Comparison of ENCODE assay signal across 8 cellular contexts in the genomic region with DNA sequence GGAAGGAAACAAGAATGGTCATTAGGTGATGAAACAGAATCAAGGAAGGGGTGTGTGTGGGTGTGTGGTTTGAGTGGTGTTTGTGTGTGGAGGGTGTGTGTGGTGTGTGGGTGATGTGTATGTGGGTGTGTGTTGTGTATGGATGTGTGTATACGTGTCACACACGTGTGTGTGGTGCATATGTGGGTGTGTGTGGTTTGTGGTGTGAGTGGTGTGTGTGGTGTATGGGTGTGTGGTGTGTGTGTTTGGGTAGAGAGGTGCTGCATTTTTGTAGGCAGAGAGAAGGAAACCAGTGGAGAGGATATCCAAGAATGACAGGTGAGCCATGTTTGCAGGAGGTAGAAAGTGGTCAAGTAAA. TPM values are rescaled to one million over a fixed set of nuclear protein-coding genes. Genes with fewer than 3 reads are reported as not detected.
DNase-seq lines count a peak whose midpoint lies in the region; ATAC-seq and TF ChIP-seq lines count a peak whose summit lies in the region.

No MANE protein-coding gene starts in this region.

- H3K27me3 Mint-ChIP-seq in activated T-cell treated with anti-CD3 and anti-CD28 coated beads, Interleukin-2, amount 50 U/mL, for 4 hours (ENCODE audit: low read depth) = no peaks in the 10 kb centered on the region
- no peaks in the 10 kb centered on the region for H3K27me3 Mint-ChIP-seq in mesothelial cell of epicardium (ENCODE audit: low read depth)

- H3K27ac Mint-ChIP-seq in mesothelial cell of epicardium = peak overlapping the region; percentile 97

- TF ChIP-seq CTCF in mesothelial cell of epicardium (IDR thresholded peaks at IDR 0.05; ENCODE audit: unreplicated experiment) = no peak

- ATAC-seq in activated T-cell treated with anti-CD3 and anti-CD28 coated beads, Interleukin-2, amount 50 U/mL, for 4 hours = no peak
- ATAC-seq in HG03432 (IDR thresholded peaks at IDR 0.05; ENCODE audit: unreplicated experiment) (no peak), HG03571 (IDR thresholded peaks at IDR 0.05; ENCODE audit: unreplicated experiment) (no peak)

- H3K36me3 Mint-ChIP-seq in activated T-cell treated with anti-CD3 and anti-CD28 coated beads, Interleukin-2, amount 50 U/mL, for 4 hours (ENCODE audit: insufficient read depth) = peaks cover 4% of the 10 kb centered on the region
- peaks cover 3% of the 10 kb centered on the region for H3K36me3 Mint-ChIP-seq in mesothelial cell of epicardium

- peak; percentile 24 for DNase-seq in stimulated activated naive CD4-positive, alpha-beta T cell treated with Interleukin-2 at 50 U/mL for 16 hours (lab: John Stamatoyannopoulos, UW)
- DNase-seq in stimulated activated naive CD4-positive, alpha-beta T cell (lab: John Stamatoyannopoulos, UW) = no peak
- peak; percentile 13 for DNase-seq in activated T-cell treated with anti-CD3 and anti-CD28 coated beads, Interleukin-2, amount 50 U/mL, for 4 hours
- DNase-seq in mesothelial cell of epicardium (ENCODE audit: low spot score in 2 of 2, unreplicated experiment in 2 of 2) (no peak), dedifferentiated amniotic fluid mesenchymal stem cell (ENCODE audit: extremely low spot score) (no peak), DMS153 (lab: John Stamatoyannopoulos, UW) (no peak)

- peak overlapping the region; percentile 97 for H3K4me3 Mint-ChIP-seq in activated T-cell treated with anti-CD3 and anti-CD28 coated beads, Interleukin-2, amount 50 U/mL, for 4 hours
- H3K4me3 Mint-ChIP-seq in mesothelial cell of epicardium = peak overlapping the region; percentile 90

- no peaks in the 10 kb centered on the region for H3K9me3 Mint-ChIP-seq in activated T-cell treated with anti-CD3 and anti-CD28 coated beads, Interleukin-2, amount 50 U/mL, for 4 hours
- no peaks in the 10 kb centered on the region for H3K9me3 Mint-ChIP-seq in mesothelial cell of epicardium

- H3K4me1 Mint-ChIP-seq in activated T-cell treated with anti-CD3 and anti-CD28 coated beads, Interleukin-2, amount 50 U/mL, for 4 hours (ENCODE audit: low read depth) = peaks cover 37% of the 10 kb centered on the region
- peaks cover 22% of the 10 kb centered on the region for H3K4me1 Mint-ChIP-seq in mesothelial cell of epicardium

RNA-seq across cellular contexts. Expression of a gene that starts 1.1 kb away (rescaled TPM):
- 10 to 100 TPM; 13.1 to 14.7 (median 14.6) TPM for total RNA-seq in activated T-cell treated with anti-CD3 and anti-CD28 coated beads, Interleukin-2, amount 50 U/mL, for 4 hours
- total RNA-seq in mesothelial cell of epicardium = 32.7 to 36.5 TPM (median 34.6 TPM) in 3 replicates

RNA-seq across cellular contexts. Expression of a gene that starts 42.3 kb away (rescaled TPM):
- total RNA-seq in activated T-cell treated with anti-CD3 and anti-CD28 coated beads, Interleukin-2, amount 50 U/mL, for 4 hours = 100 to 1,000 TPM; 160 to 179 (median 174) TPM
- total RNA-seq in mesothelial cell of epicardium = 50.5 to 51.5 TPM (median 50.7 TPM) in 3 replicates

Comparison
In these comparisons a context has a peak if more than half of its experiments do, and no peak if none do; other contexts are left out.
1. DNase-seq: peak in stimulated activated naive CD4-positive, alpha-beta T cell treated with Interleukin-2 at 50 U/mL for 16 hours (single experiment) and activated T-cell treated with anti-CD3 and anti-CD28 coated beads, Interleukin-2, amount 50 U/mL, for 4 hours (single experiment); none in stimulated activated naive CD4-positive, alpha-beta T cell (0 of 6), mesothelial cell of epicardium (0 of 2), dedifferentiated amniotic fluid mesenchymal stem cell (single experiment) and DMS153 (single experiment).